Comparison of ENCODE assay signal across 8 cellular contexts in the genomic region with DNA sequence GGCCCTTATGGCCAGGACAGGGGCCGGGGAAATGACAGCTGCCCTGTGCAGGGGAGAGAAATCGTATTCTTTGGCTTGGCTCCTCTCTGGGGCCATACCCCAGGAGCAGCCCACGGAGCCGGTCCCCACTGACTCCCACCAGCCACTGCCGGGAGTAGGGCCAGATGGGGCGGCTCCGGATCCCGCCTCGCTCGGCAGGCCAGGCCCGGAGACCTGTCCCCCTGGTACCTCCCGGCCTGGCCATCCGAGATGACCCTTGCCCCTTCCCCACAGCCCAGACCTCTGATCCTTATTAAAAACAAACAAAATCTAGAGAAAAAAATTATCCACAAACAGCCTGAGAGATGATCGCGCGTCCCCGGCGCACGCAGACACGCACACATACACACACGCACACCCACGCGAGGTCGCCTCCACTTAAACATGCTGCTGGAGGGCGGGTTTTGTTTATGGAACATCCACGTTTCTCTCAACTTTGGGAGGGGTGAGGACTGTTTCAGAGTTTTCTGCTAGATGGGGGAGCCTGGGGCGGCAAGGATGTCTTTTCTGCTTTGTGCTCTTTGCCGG. TPM values are rescaled to one million over a fixed set of nuclear protein-coding genes. Genes with fewer than 3 reads are reported as not detected.
DNase-seq lines count a peak whose midpoint lies in the region; ATAC-seq and TF ChIP-seq lines count a peak whose summit lies in the region.

No MANE protein-coding gene starts in this region.

- H2BK120ac ChIP-seq in mesenchymal stem cell (ENCODE audit: low read depth, low read length): peak overlapping the region; percentile 100

- peak overlapping the region; percentile 100 for H3K4ac ChIP-seq in mesenchymal stem cell (ENCODE audit: low read depth in 1 of 2, low read length in 2 of 2)

- TF ChIP-seq CTCF in dorsolateral prefrontal cortex (IDR thresholded peaks at IDR 0.05 in 54 of 56, conservative IDR thresholded peaks at IDR 0.05 in 2 of 56; ENCODE audit: low read depth in 1 of 56, partially characterized antibody in 56 of 56): no peak

- peak overlapping the region; percentile 16 for H2AK5ac ChIP-seq in mesenchymal stem cell (ENCODE audit: low read length, severe bottlenecking)

- H3K4me3 ChIP-seq in dorsolateral prefrontal cortex: peak overlapping the region; percentile 36 to 72 (median 61)
- H3K4me3 ChIP-seq in mesenchymal stem cell (ENCODE audit: insufficient read depth in 1 of 2, low read depth in 1 of 2, low read length in 2 of 2): peak overlapping the region in 1 of 2 experiments; percentile 76

- peak overlapping the region; percentile 100 for H4K91ac ChIP-seq in mesenchymal stem cell (ENCODE audit: low read length)

- H2BK15ac ChIP-seq in mesenchymal stem cell (ENCODE audit: low read depth, poor library complexity, severe bottlenecking): peak overlapping the region; percentile 96

- peak overlapping the region; percentile 97 to 100 for H3K18ac ChIP-seq in mesenchymal stem cell (ENCODE audit: low read depth in 1 of 2, low read length in 2 of 2)

- H3K9ac ChIP-seq in mesenchymal stem cell (ENCODE audit: low read length): peak overlapping the region; percentile 95

- H3K27me3 ChIP-seq in dorsolateral prefrontal cortex: no peaks in the 10 kb centered on the region
- peaks cover 0 to 10% of the 10 kb centered on the region in 2 experiments for H3K27me3 ChIP-seq in mesenchymal stem cell (ENCODE audit: control insufficient read depth in 1 of 2, insufficient read depth in 1 of 2, low read length in 2 of 2)

- peaks cover 22% of the 10 kb centered on the region for H3K4me1 ChIP-seq in mesenchymal stem cell (ENCODE audit: control insufficient read depth, insufficient read depth, low read depth, low read length)

- H2BK12ac ChIP-seq in mesenchymal stem cell (ENCODE audit: low read length in 2 of 2): peak overlapping the region; percentile 98 to 100

- H3K9me3 ChIP-seq in mesenchymal stem cell (ENCODE audit: control insufficient read depth, low read length): no peaks in the 10 kb centered on the region

- no peak for ATAC-seq in GM18867 (IDR thresholded peaks at IDR 0.05; ENCODE audit: unreplicated experiment)
- no peak for ATAC-seq in HG02588 (IDR thresholded peaks at IDR 0.05; ENCODE audit: unreplicated experiment)

- H2AFZ ChIP-seq in mesenchymal stem cell (ENCODE audit: low read depth, low read length): peak overlapping the region; percentile 1

- peak overlapping the region; percentile 94 for H3K4me2 ChIP-seq in mesenchymal stem cell (ENCODE audit: low read length, poor library complexity, severe bottlenecking)

- peak overlapping the region; percentile 58 to 64 for H3K14ac ChIP-seq in mesenchymal stem cell (ENCODE audit: low read length in 2 of 2)

- DNase-seq in DMS114 treated with DMSO at 0.1 percent for 48 hours (lab: John Stamatoyannopoulos, UW; ENCODE audit: unreplicated experiment) (peak; percentile 50), NCI-H526 treated with DMSO at 0.1 percent for 48 hours (lab: John Stamatoyannopoulos, UW) (peak; percentile 39), dorsolateral prefrontal cortex (peak in 5 of 10 donors; percentile 42 to 61 (median 50)), mesenchymal stem cell (peak; percentile 86), NCI-H524 treated with DMSO at 0.1 percent for 48 hours (lab: John Stamatoyannopoulos, UW) (no peak)
- no peak for DNase-seq in activated CD8-positive, alpha-beta memory T cell treated with anti-CD3 and anti-CD28 coated beads, Interleukin-2, amount 50 U/mL, for 4 hours

- H3K23ac ChIP-seq in mesenchymal stem cell (ENCODE audit: low read length in 2 of 2): no peak overlapping the region

- peak overlapping the region; percentile 98 for H4K8ac ChIP-seq in mesenchymal stem cell (ENCODE audit: low read length)

- no peak overlapping the region for H2BK5ac ChIP-seq in mesenchymal stem cell (ENCODE audit: low read depth, low read length, poor library complexity, severe bottlenecking)

- no peaks in the 10 kb centered on the region for H3K79me1 ChIP-seq in mesenchymal stem cell (replicated peaks; ENCODE audit: low read length, poor library complexity, severe bottlenecking)

- intact Hi-C loops in dorsolateral prefrontal cortex (cut with DNase I): loop anchor here in 1 of 2 donors (10.0 kb wide), 1 partner anchor 136 kb away; no protein-coding TSS in a partner anchor

- H3K36me3 ChIP-seq in mesenchymal stem cell (ENCODE audit: control insufficient read depth in 1 of 2, insufficient read depth in 2 of 2, low read depth in 1 of 2, low read length in 2 of 2): no peaks in the 10 kb centered on the region

- 18% methylated on average over 23 of the region's 28 CpGs for WGBS in mesenchymal stem cell

- peak overlapping the region; percentile 61 to 98 (median 93) for H3K27ac ChIP-seq in dorsolateral prefrontal cortex
- H3K27ac ChIP-seq in mesenchymal stem cell (ENCODE audit: low read length, poor library complexity, severe bottlenecking): no peak overlapping the region

RNA-seq across cellular contexts. Expression of a gene that starts 59.1 kb away (rescaled TPM):
- total RNA-seq in dorsolateral prefrontal cortex: 1 to 10 TPM in 6 of 120 experiments, under 1 TPM in 5, not detected in 109; 0.71 to 2.0 (median 1.1) TPM
- polyA plus RNA-seq in mesenchymal stem cell (2013, experiment 1 of 2): not detected
- polyA plus RNA-seq in mesenchymal stem cell (2013, experiment 2 of 2): not detected

Comparison
In these comparisons a context has a peak if more than half of its experiments do, and no peak if none do; other contexts are left out.
1. DNase-seq: peak in DMS114 treated with DMSO at 0.1 percent for 48 hours (single experiment), NCI-H526 treated with DMSO at 0.1 percent for 48 hours (single experiment) and mesenchymal stem cell (single experiment); none in NCI-H524 treated with DMSO at 0.1 percent for 48 hours (single experiment) and activated CD8-positive, alpha-beta memory T cell treated with anti-CD3 and anti-CD28 coated beads, Interleukin-2, amount 50 U/mL, for 4 hours (single experiment).